Comparison of ENCODE assay signal across 26 cellular contexts in the genomic region with DNA sequence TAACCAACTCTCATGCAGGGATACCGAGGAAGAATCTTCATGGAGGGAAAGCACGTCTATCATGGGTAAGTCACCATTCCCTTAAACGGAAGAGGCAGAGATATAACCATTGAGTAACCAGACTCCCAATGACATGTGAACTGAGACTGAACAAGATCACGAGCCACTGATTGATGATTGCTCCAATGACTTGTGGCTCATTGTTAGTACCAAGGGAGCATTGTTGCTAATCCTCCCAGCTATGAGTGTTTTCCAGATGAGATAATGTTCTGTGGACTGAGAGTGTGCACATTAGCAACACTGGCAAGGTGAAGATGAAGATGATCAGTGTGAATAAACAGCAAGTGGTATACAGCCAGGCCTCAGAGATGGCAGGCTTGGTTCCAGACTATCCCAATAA.
"Had no signal": no experiment of that assay in that cellular context is flagged by ENCODE, and none has a peak within 500 bp of the region (broad histone marks: within the 10 kb centered on the region; RNA-seq: fewer than 3 reads in every experiment).

No MANE protein-coding gene starts in this region.

- H3K27me3 ChIP-seq: SJSA1 had no signal

- H3K4me3 ChIP-seq: K562, SJSA1 had no signal

- H3K36me3 ChIP-seq: SJSA1 had no signal

- H3K4me2 ChIP-seq: KMS-11, SK-N-SH had no signal

- H3K9ac ChIP-seq: KMS-11, SK-N-SH had no signal

- H3K9me2 ChIP-seq: SK-N-SH had no signal

- DNase-seq: Kasumi-1, MV-4-11, NCI-H1048, NCI-H1105, NCI-H1417, NCI-H1436 treated with DMSO at 0.1 percent for 48 hours, NCI-H1694, NCI-H1930, NCI-H2081, NCI-H2171, NCI-H446, NCI-H510A, NCI-H524 treated with DMSO at 0.1 percent for 48 hours, NCI-H69, NCI-H774, Right ventricle myocardium superior, RPMI8226, SIG-M5, SK-N-SH had no signal

- H3K36me3 Mint-ChIP-seq: IgD-negative memory B cell had no signal

- H3K9me3 Mint-ChIP-seq: IgD-negative memory B cell had no signal

- ATAC-seq: K562 had no signal

- H3K27me3 Mint-ChIP-seq: IgD-negative memory B cell had no signal

- H3K9me3 ChIP-seq: SJSA1, SK-N-SH had no signal

- FAIRE-seq: HTR-8/SVneo, K562, RCC 7860 had no signal

- H3K27ac ChIP-seq: HL-60, KMS-11, SJSA1 had no signal
